In the genomic region with DNA sequence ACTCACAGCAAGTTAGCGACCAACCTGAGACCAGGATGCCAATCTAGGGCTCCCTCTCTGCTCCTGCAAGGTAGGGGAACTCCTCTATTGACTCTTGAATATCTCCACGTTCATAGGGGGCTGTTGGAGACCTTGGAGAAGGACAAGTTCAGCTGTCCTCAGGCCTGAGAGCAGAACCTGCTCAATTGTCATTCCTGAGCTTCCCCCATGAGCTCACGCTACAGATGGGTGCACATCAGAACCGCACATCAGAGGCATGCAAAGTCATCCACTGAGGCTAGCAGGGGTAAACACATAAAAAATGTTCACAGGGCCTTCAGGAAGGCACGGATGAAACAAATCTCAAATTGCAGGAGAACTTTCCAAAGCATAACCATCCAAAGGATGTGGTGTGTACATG, we compare ENCODE assay signal across 22 cellular contexts.
DNase-seq lines count a peak whose midpoint lies in the region; ATAC-seq and TF ChIP-seq lines count a peak whose summit lies in the region.
"Had no signal": no experiment of that assay in that cellular context is flagged by ENCODE, and none has a peak within 500 bp of the region (broad histone marks: within the 10 kb centered on the region; RNA-seq: fewer than 3 reads in every experiment).

No MANE protein-coding gene starts in this region.

- H3K27me3 ChIP-seq in A673 (replicated peaks; ENCODE audit: insufficient read depth, low read depth, low read length, poor library complexity) (no peaks in the 10 kb centered on the region), esophagus muscularis mucosa (no peaks in the 10 kb centered on the region), dorsolateral prefrontal cortex (peaks cover 0 to 10% (median 0%) of the 10 kb centered on the region in 45 donors)
- H3K27me3 ChIP-seq: BE2C; BLaER1 treated with 17β-estradiol and CSF1 and Interleukin-3, amounts not matched to agents 10 nM and 100 nM had no signal

- no peak overlapping the region for H3K9ac ChIP-seq in SK-N-MC (ENCODE audit: insufficient read length)
- H3K9ac ChIP-seq: BLaER1 treated with 17β-estradiol and CSF1 and Interleukin-3, amounts not matched to agents 10 nM and 100 nM had no signal

- H3K9me3 ChIP-seq in A673 (ENCODE audit: low read depth, low read length, poor library complexity, severe bottlenecking), result no peaks in the 10 kb centered on the region
- H3K9me3 ChIP-seq in SK-N-MC (ENCODE audit: low read depth, low read length), result no peaks in the 10 kb centered on the region
- H3K9me3 ChIP-seq in esophagus muscularis mucosa, result no peaks in the 10 kb centered on the region
- H3K9me3 ChIP-seq: BE2C; BLaER1 treated with 17β-estradiol and CSF1 and Interleukin-3, amounts not matched to agents 10 nM and 100 nM had no signal

- TF ChIP-seq EP300 in esophagus muscularis mucosa (IDR thresholded peaks at IDR 0.05), result no peak

- 68% methylated on average over 5 of the region's 5 CpGs for WGBS in esophagus muscularis mucosa

- no peaks in the 10 kb centered on the region for H3K9me3 Mint-ChIP-seq in WTC11
- no peaks in the 10 kb centered on the region for H3K9me3 Mint-ChIP-seq in osteocyte (ENCODE audit: unreplicated experiment)
- H3K9me3 Mint-ChIP-seq: CD4-positive, alpha-beta T cell had no signal

- no peaks in the 10 kb centered on the region for H3K36me3 Mint-ChIP-seq in WTC11
- no peaks in the 10 kb centered on the region for H3K36me3 Mint-ChIP-seq in osteocyte (ENCODE audit: unreplicated experiment)
- H3K36me3 Mint-ChIP-seq: CD14-positive monocyte; CD8-positive, alpha-beta memory T cell had no signal

- ATAC-seq in WTC11, result no peak

- peaks cover 12% of the 10 kb centered on the region for H3K4me1 Mint-ChIP-seq in WTC11
- no peaks in the 10 kb centered on the region for H3K4me1 Mint-ChIP-seq in osteocyte (ENCODE audit: unreplicated experiment)
- H3K4me1 Mint-ChIP-seq: CD14-positive monocyte; CD8-positive, alpha-beta memory T cell had no signal

- no peak overlapping the region for H3K4me3 Mint-ChIP-seq in WTC11
- H3K4me3 Mint-ChIP-seq in osteocyte (ENCODE audit: unreplicated experiment), result no peak overlapping the region
- H3K4me3 Mint-ChIP-seq: CD14-positive monocyte; CD4-positive, alpha-beta T cell; CD8-positive, alpha-beta memory T cell had no signal

- no peaks in the 10 kb centered on the region for H3K36me3 ChIP-seq in A673 (ENCODE audit: insufficient read depth, low read length, poor library complexity, severe bottlenecking)
- H3K36me3 ChIP-seq in SK-N-MC (ENCODE audit: insufficient read depth, low read length), result no peaks in the 10 kb centered on the region
- no peaks in the 10 kb centered on the region for H3K36me3 ChIP-seq in esophagus muscularis mucosa
- H3K36me3 ChIP-seq: BE2C; BLaER1 treated with 17β-estradiol and CSF1 and Interleukin-3, amounts not matched to agents 10 nM and 100 nM had no signal

- CTCF ChIA-PET in A673 (lab: Charles Lee), result no interaction called here
- CTCF ChIA-PET in WTC11 (lab: Charles Lee), result no interaction called here

- H3K27ac ChIP-seq in A673 (ENCODE audit: low read depth, low read length, poor library complexity, severe bottlenecking) (peak overlapping the region; percentile 50), SK-N-MC (peak overlapping the region; percentile 95), esophagus muscularis mucosa (replicated peaks in 1 of 4) (no peak overlapping the region), dorsolateral prefrontal cortex (no peak overlapping the region)
- H3K27ac ChIP-seq: 22Rv1; BLaER1 treated with 17β-estradiol and CSF1 and Interleukin-3, amounts not matched to agents 10 nM and 100 nM had no signal

- intact Hi-C loops in A673 (cut with micrococcal nuclease; ENCODE audit: unreplicated experiment), result loop anchor here (10.0 kb wide), 1 partner anchor 1172 kb away; no protein-coding TSS in a partner anchor
- intact Hi-C loops in esophagus muscularis mucosa (cut with DNase I), result no loop called here
- intact Hi-C loops in dorsolateral prefrontal cortex (cut with DNase I), result no loop called here

- no peak for TF ChIP-seq POLR2A in esophagus muscularis mucosa (IDR thresholded peaks at IDR 0.05; ENCODE audit: low read depth)

- H3K4me1 ChIP-seq in A673 (ENCODE audit: insufficient read depth, low read length, poor library complexity, severe bottlenecking) (no peaks in the 10 kb centered on the region), esophagus muscularis mucosa (no peaks in the 10 kb centered on the region)
- H3K4me1 ChIP-seq: BE2C; BLaER1 treated with 17β-estradiol and CSF1 and Interleukin-3, amounts not matched to agents 10 nM and 100 nM had no signal

- H3K4me3 ChIP-seq in A673 (ENCODE audit: low read depth, low read length, poor library complexity, severe bottlenecking) (no peak overlapping the region), SK-N-MC (no peak overlapping the region), esophagus muscularis mucosa (no peak overlapping the region), dorsolateral prefrontal cortex (no peak overlapping the region), foreskin fibroblast (ENCODE audit: low read depth in 1 of 2, low read length in 2 of 2) (no peak overlapping the region)
- H3K4me3 ChIP-seq: BLaER1 treated with 17β-estradiol and CSF1 and Interleukin-3, amounts not matched to agents 10 nM and 100 nM had no signal

- no TSS peak for BruUV-seq in A673 (replicated peaks; lab: Mats Ljungman, UMichigan)

- H3K27ac Mint-ChIP-seq in WTC11 (no peak overlapping the region), osteocyte (ENCODE audit: unreplicated experiment) (no peak overlapping the region)
- H3K27ac Mint-ChIP-seq: CD4-positive, alpha-beta T cell; CD8-positive, alpha-beta memory T cell had no signal

- TF ChIP-seq CTCF in A673 (conservative IDR thresholded peaks at IDR 0.05; ENCODE audit: low read depth, low read length) (no peak), esophagus muscularis mucosa (IDR thresholded peaks at IDR 0.05) (no peak), dorsolateral prefrontal cortex (IDR thresholded peaks at IDR 0.05 in 54 of 56, conservative IDR thresholded peaks at IDR 0.05 in 2 of 56; ENCODE audit: low read depth in 1 of 56, partially characterized antibody in 56 of 56) (no peak), WTC11 (IDR thresholded peaks at IDR 0.05) (no peak), osteocyte (IDR thresholded peaks at IDR 0.05) (no peak), foreskin fibroblast (IDR thresholded peaks at IDR 0.05; ENCODE audit: low read depth, low read length) (no peak)

- no peaks in the 10 kb centered on the region for H3K27me3 Mint-ChIP-seq in WTC11 (ENCODE audit: low read depth)
- no peaks in the 10 kb centered on the region for H3K27me3 Mint-ChIP-seq in osteocyte (ENCODE audit: unreplicated experiment)

- POLR2A ChIA-PET in A673 (lab: Charles Lee; ENCODE audit: low non-redundant PET) (no interaction called here), WTC11 (lab: Charles Lee) (no interaction called here)

- no peak for DNase-seq in A673 (ENCODE audit: low spot score)
- DNase-seq in SK-N-MC (ENCODE audit: low read depth, low spot score), result no peak
- DNase-seq in esophagus muscularis mucosa (ENCODE audit: extremely low spot score), result peak; percentile 55
- peak; percentile 20 for DNase-seq in mesenteric fat pad (ENCODE audit: low spot score)
- no peak for DNase-seq in dorsolateral prefrontal cortex
- no peak for DNase-seq in WTC11 (ENCODE audit: low spot score)
- DNase-seq in osteocyte (ENCODE audit: extremely low spot score, unreplicated experiment), result no peak
- no peak for DNase-seq in foreskin fibroblast
- DNase-seq: ACHN; AML-193; BE2C; CD4-positive, alpha-beta T cell; CD8-positive, alpha-beta memory T cell; DMS 273 treated with DMSO at 0.1 percent for 48 hours; DMS79; EL; GDM1; H7; HCEC 1CT had no signal

TF ChIP-seq in WTC11, 78 proteins besides CTCF, POLR2A, EP300 and RAD21 (continues in another document):
- TF ChIP-seq CREM (CRISPR knock-in tag; IDR thresholded peaks at IDR 0.05) (no peak), ZNF263 (CRISPR knock-in tag; IDR thresholded peaks at IDR 0.05; ENCODE audit: low read depth) (no peak), ZNF138 (CRISPR knock-in tag; conservative IDR thresholded peaks at IDR 0.05) (no peak), CBFB (CRISPR knock-in tag; IDR thresholded peaks at IDR 0.05; ENCODE audit: low read depth) (no peak)
- TF ChIP-seq, protein P1, sequence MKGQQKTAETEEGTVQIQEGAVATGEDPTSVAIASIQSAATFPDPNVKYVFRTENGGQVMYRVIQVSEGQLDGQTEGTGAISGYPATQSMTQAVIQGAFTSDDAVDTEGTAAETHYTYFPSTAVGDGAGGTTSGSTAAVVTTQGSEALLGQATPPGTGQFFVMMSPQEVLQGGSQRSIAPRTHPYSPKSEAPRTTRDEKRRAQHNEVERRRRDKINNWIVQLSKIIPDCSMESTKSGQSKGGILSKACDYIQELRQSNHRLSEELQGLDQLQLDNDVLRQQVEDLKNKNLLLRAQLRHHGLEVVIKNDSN (CRISPR knock-in tag; IDR thresholded peaks at IDR 0.05), result no peak
- TF ChIP-seq, protein P2, sequence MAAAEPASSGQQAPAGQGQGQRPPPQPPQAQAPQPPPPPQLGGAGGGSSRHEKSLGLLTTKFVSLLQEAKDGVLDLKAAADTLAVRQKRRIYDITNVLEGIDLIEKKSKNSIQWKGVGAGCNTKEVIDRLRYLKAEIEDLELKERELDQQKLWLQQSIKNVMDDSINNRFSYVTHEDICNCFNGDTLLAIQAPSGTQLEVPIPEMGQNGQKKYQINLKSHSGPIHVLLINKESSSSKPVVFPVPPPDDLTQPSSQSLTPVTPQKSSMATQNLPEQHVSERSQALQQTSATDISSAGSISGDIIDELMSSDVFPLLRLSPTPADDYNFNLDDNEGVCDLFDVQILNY (CRISPR knock-in tag; IDR thresholded peaks at IDR 0.05), result no peak
- TF ChIP-seq, protein P3, sequence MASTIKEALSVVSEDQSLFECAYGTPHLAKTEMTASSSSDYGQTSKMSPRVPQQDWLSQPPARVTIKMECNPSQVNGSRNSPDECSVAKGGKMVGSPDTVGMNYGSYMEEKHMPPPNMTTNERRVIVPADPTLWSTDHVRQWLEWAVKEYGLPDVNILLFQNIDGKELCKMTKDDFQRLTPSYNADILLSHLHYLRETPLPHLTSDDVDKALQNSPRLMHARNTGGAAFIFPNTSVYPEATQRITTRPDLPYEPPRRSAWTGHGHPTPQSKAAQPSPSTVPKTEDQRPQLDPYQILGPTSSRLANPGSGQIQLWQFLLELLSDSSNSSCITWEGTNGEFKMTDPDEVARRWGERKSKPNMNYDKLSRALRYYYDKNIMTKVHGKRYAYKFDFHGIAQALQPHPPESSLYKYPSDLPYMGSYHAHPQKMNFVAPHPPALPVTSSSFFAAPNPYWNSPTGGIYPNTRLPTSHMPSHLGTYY (CRISPR knock-in tag; IDR thresholded peaks at IDR 0.05), result no peak
- TF ChIP-seq, protein P4, sequence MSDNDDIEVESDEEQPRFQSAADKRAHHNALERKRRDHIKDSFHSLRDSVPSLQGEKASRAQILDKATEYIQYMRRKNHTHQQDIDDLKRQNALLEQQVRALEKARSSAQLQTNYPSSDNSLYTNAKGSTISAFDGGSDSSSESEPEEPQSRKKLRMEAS (CRISPR knock-in tag; IDR thresholded peaks at IDR 0.05), result no peak

Comparison
In these comparisons a context has a peak if more than half of its experiments do, and no peak if none do; other contexts are left out.
1. DNase-seq: peak in esophagus muscularis mucosa (single experiment) and mesenteric fat pad (single experiment); none in A673 (single experiment), SK-N-MC (single experiment), dorsolateral prefrontal cortex (0 of 10), WTC11 (single experiment), osteocyte (single experiment) and foreskin fibroblast (0 of 2).
2. H3K27ac ChIP-seq: peak in A673 (single experiment) and SK-N-MC (single experiment); none in esophagus muscularis mucosa (0 of 4) and dorsolateral prefrontal cortex (0 of 59).